Comparison of ENCODE assay signal across 16 cellular contexts in the genomic region with DNA sequence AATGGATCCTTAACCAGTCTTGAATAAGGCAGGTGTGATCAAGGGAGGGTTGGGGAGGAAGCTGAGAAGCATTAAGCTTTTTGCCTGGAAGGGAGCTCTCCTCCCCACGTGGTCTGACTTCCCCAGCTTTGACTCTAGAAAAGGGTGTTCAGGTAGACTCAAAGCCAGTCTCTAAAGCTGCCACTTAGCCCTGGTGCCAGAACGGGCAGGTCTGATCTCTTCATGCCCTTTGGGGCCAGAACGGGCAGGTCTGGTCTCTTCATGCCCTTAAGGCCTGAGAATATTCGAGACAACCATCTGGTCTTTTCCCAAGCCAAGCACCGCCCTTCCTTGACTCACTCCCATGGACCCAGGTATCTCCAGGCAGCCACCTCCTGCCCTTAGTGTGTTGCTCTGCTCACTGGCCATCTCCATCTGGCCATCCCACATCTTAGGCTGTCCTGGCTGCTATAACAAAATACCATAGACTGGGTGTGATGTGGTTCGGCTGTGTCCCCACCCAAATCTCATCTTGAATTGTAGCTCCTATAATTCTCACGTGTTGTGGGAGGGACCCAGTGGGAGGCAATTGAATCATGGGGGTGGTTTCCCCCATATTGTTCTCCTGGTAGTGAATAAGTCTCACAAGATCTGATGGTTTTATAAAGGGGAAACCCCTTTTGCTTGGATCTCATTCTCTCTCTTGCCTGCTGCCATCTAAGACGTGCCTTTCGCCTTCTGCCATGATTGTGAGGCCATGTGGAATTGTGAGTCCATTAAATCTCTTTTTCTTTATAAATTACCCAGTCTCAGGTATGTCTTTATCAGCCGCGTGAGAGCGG. TPM values are rescaled to one million over a fixed set of nuclear protein-coding genes. Genes with fewer than 3 reads are reported as not detected.
DNase-seq lines count a peak whose midpoint lies in the region; FAIRE-seq and TF ChIP-seq lines count a peak whose summit lies in the region.
"Had no signal": no experiment of that assay in that cellular context is flagged by ENCODE, and none has a peak within 500 bp of the region (broad histone marks: within the 10 kb centered on the region; RNA-seq: fewer than 3 reads in every experiment).

No MANE protein-coding gene starts in this region.

- peak overlapping the region in 1 of 7 donors; percentile 50 for H3K27ac Mint-ChIP-seq in CD4-positive, alpha-beta memory T cell
- H3K27ac Mint-ChIP-seq in astrocyte (ENCODE audit: unreplicated experiment), result no peak overlapping the region

- H3K4me1 Mint-ChIP-seq in CD4-positive, alpha-beta memory T cell, result peaks cover 2 to 23% (median 13%) of the 10 kb centered on the region in 4 donors
- no peaks in the 10 kb centered on the region for H3K4me1 Mint-ChIP-seq in astrocyte (ENCODE audit: low read depth, unreplicated experiment)

- no peak overlapping the region for H3K27ac ChIP-seq in CD4-positive, alpha-beta memory T cell (ENCODE audit: low read depth, low read length)
- no peak overlapping the region for H3K27ac ChIP-seq in astrocyte (ENCODE audit: low read depth, low read length)
- no peak overlapping the region for H3K27ac ChIP-seq in mesendoderm (ENCODE audit: low read depth, low read length)
- H3K27ac ChIP-seq: breast epithelium had no signal

- WGBS in mesendoderm (ENCODE audit: extremely low coverage, insufficient coverage, low lambda C conversion rate), result no CpG with 5 or more reads among the region's 12 CpGs

- H3K18ac ChIP-seq in mesendoderm (ENCODE audit: low read length), result no peak overlapping the region

- peak overlapping the region in 7 of 8 donors; percentile 62 to 78 (median 75) for H3K4me3 Mint-ChIP-seq in CD4-positive, alpha-beta memory T cell
- peak overlapping the region; percentile 60 for H3K4me3 Mint-ChIP-seq in astrocyte (ENCODE audit: unreplicated experiment)

- no peak overlapping the region for H3K23ac ChIP-seq in mesendoderm (ENCODE audit: low read length)

- CTCF ChIA-PET in CD4-positive, alpha-beta memory T cell (lab: Charles Lee; ENCODE audit: partially characterized antibody), result no interaction called here

- peaks cover 0 to 6% (median 0%) of the 10 kb centered on the region in 8 donors for H3K9me3 Mint-ChIP-seq in CD4-positive, alpha-beta memory T cell
- H3K9me3 Mint-ChIP-seq in astrocyte (ENCODE audit: unreplicated experiment), result peaks cover 16% of the 10 kb centered on the region

- no peak overlapping the region for H2BK15ac ChIP-seq in mesendoderm (replicated peaks; ENCODE audit: low read depth)

- no peak overlapping the region for H2BK5ac ChIP-seq in mesendoderm (ENCODE audit: low read length)

- peaks cover 5% of the 10 kb centered on the region for H3K4me1 ChIP-seq in CD4-positive, alpha-beta memory T cell (ENCODE audit: insufficient read depth, low read length)
- H3K4me1 ChIP-seq in astrocyte (ENCODE audit: insufficient read depth, low read length) (no peaks in the 10 kb centered on the region), mesendoderm (ENCODE audit: control insufficient read depth, low read depth, low read length) (no peaks in the 10 kb centered on the region)

- H2AK5ac ChIP-seq in mesendoderm (ENCODE audit: low read length), result no peak overlapping the region

- POLR2A ChIA-PET in CD4-positive, alpha-beta memory T cell (lab: Charles Lee; ENCODE audit: partially characterized antibody), result no interaction called here

- H3K4me2 ChIP-seq in astrocyte (ENCODE audit: low read length) (no peak overlapping the region), mesendoderm (ENCODE audit: low read length) (no peak overlapping the region)

- no peak overlapping the region for H3K4me3 ChIP-seq in CD4-positive, alpha-beta memory T cell (ENCODE audit: low read length in 2 of 2)
- H3K4me3 ChIP-seq in H7 (ENCODE audit: insufficient read depth, low read depth, low read length), result peak overlapping the region; percentile 56; the same call in 1 of the 2 replicates
- no peak overlapping the region for H3K4me3 ChIP-seq in astrocyte (ENCODE audit: insufficient read depth, low read depth, low read length)
- no peak overlapping the region for H3K4me3 ChIP-seq in mesendoderm (ENCODE audit: low read length)
- H3K4me3 ChIP-seq: breast epithelium had no signal

- no peaks in the 10 kb centered on the region for H3K36me3 Mint-ChIP-seq in CD4-positive, alpha-beta memory T cell
- peaks cover 1% of the 10 kb centered on the region for H3K36me3 Mint-ChIP-seq in astrocyte (ENCODE audit: low read depth, unreplicated experiment)

- H4K8ac ChIP-seq in mesendoderm (ENCODE audit: low read depth, low read length), result no peak overlapping the region

- TF ChIP-seq CTCF in astrocyte (IDR thresholded peaks at IDR 0.05; ENCODE audit: insufficient read depth, low read depth, low read length), result no peak
- TF ChIP-seq CTCF in GM13977 (IDR thresholded peaks at IDR 0.05; ENCODE audit: extremely low read depth, insufficient read depth, missing control alignments), result no peak

- no peaks in the 10 kb centered on the region for H3K79me2 ChIP-seq in astrocyte (ENCODE audit: insufficient read depth, low read length)
- H3K79me2 ChIP-seq in mesendoderm (ENCODE audit: control insufficient read depth, insufficient read depth, low read length), result no peaks in the 10 kb centered on the region

- no peaks in the 10 kb centered on the region for H3K36me3 ChIP-seq in CD4-positive, alpha-beta memory T cell (ENCODE audit: insufficient read depth, low read length)
- H3K36me3 ChIP-seq in H7 (replicated peaks; ENCODE audit: control insufficient read depth, insufficient read depth, low read length) (no peaks in the 10 kb centered on the region), astrocyte (ENCODE audit: insufficient read depth, low read length) (no peaks in the 10 kb centered on the region), mesendoderm (ENCODE audit: control insufficient read depth, insufficient read depth, low read length) (no peaks in the 10 kb centered on the region)
- H3K36me3 ChIP-seq: breast epithelium had no signal

- no peak overlapping the region for H3K56ac ChIP-seq in mesendoderm (ENCODE audit: low read length)

- H3K9ac ChIP-seq in astrocyte (ENCODE audit: low read length) (no peak overlapping the region), mesendoderm (ENCODE audit: low read length) (no peak overlapping the region)

- H3K4ac ChIP-seq in mesendoderm (ENCODE audit: low read depth, low read length), result no peak overlapping the region

- H3K27me3 Mint-ChIP-seq in CD4-positive, alpha-beta memory T cell, result peaks cover 36 to 48% of the 10 kb centered on the region in 2 donors
- H3K27me3 Mint-ChIP-seq in astrocyte (ENCODE audit: low read depth, unreplicated experiment), result peaks cover 51% of the 10 kb centered on the region

- in situ Hi-C loops in GM13977 (cut with MboI; ENCODE audit: low pct_unique_long_range_greater_than_20kb, low sequenced_read_pairs, unreplicated experiment), result no loop called here

- H4K20me1 ChIP-seq in astrocyte (ENCODE audit: insufficient read depth, low read length), result no peaks in the 10 kb centered on the region

- no peak for FAIRE-seq in astrocyte (lab: Jason Lieb, UNC)

- no peak overlapping the region for H2AFZ ChIP-seq in astrocyte (ENCODE audit: low read depth, low read length)

- no peaks in the 10 kb centered on the region for H3K9me3 ChIP-seq in CD4-positive, alpha-beta memory T cell (ENCODE audit: control insufficient read depth in 1 of 2, low read length in 2 of 2)
- no peaks in the 10 kb centered on the region for H3K9me3 ChIP-seq in astrocyte (ENCODE audit: insufficient read depth, low read depth, low read length)
- H3K9me3 ChIP-seq: breast epithelium had no signal

- H3K79me1 ChIP-seq in mesendoderm (ENCODE audit: low read length), result no peaks in the 10 kb centered on the region

- no peak overlapping the region for H2BK120ac ChIP-seq in mesendoderm (ENCODE audit: low read depth, low read length)

- no peaks in the 10 kb centered on the region for H3K27me3 ChIP-seq in CD4-positive, alpha-beta memory T cell (ENCODE audit: insufficient read depth, low read length)
- H3K27me3 ChIP-seq in H7 (ENCODE audit: control insufficient read depth, insufficient read depth, low read length), result peaks cover 53% of the 10 kb centered on the region
- peaks cover 37% of the 10 kb centered on the region for H3K27me3 ChIP-seq in astrocyte (ENCODE audit: insufficient read depth, low read length)
- peaks cover 28% of the 10 kb centered on the region for H3K27me3 ChIP-seq in mesendoderm (ENCODE audit: insufficient read depth, low read length, poor library complexity)

- intact Hi-C loops in CD4-positive, alpha-beta memory T cell (cut with micrococcal nuclease), result no loop called here

- DNase-seq in CD4-positive, alpha-beta memory T cell, result no peak
- DNase-seq in H7, result no peak
- DNase-seq in astrocyte (ENCODE audit: low read depth), result no peak
- DNase-seq in mesendoderm, result peak; percentile 35
- DNase-seq in SIG-M5 (lab: John Stamatoyannopoulos, UW), result no peak
- no peak for DNase-seq in GM13977 (ENCODE audit: low spot score)
- DNase-seq in NCI-H69 (lab: John Stamatoyannopoulos, UW), result no peak
- no peak for DNase-seq in stimulated activated CD8-positive, alpha-beta memory T cell treated with anti-CD3 and anti-CD28 coated beads, Interleukin-4, amount 100 ng/mL, for 48 hours
- DNase-seq: GF-D8, HCEC 1CT, left colon, NCI-H2081, SHP77, substantia nigra had no signal

- H4K5ac ChIP-seq in mesendoderm (ENCODE audit: low read length), result no peak overlapping the region

RNA-seq across cellular contexts. Expression of a gene that starts 59.4 kb away (rescaled TPM):
- total RNA-seq in CD4-positive, alpha-beta memory T cell, result 1 to 10 TPM; 1.4 to 1.5 TPM
- polyA plus RNA-seq in CD4-positive, alpha-beta memory T cell, result under 1 TPM in 1 of 2 donors, not detected in 1; 0.14 TPM
- total RNA-seq in H7 (2014; rRNA removed; shearing (Covaris generic)), result 1.6 and 5.2 TPM in 2 replicates
- total RNA-seq in astrocyte, result 2.1 and 3.1 TPM in 2 replicates
- 0.86 TPM for polyA plus RNA-seq in mesendoderm (2013, experiment 1 of 2)
- 0.46 TPM for polyA plus RNA-seq in mesendoderm (2013, experiment 2 of 2)
- polyA plus RNA-seq: CD14-positive monocyte had no signal
